Comparison of ENCODE assay signal across 27 cellular contexts in the genomic region with DNA sequence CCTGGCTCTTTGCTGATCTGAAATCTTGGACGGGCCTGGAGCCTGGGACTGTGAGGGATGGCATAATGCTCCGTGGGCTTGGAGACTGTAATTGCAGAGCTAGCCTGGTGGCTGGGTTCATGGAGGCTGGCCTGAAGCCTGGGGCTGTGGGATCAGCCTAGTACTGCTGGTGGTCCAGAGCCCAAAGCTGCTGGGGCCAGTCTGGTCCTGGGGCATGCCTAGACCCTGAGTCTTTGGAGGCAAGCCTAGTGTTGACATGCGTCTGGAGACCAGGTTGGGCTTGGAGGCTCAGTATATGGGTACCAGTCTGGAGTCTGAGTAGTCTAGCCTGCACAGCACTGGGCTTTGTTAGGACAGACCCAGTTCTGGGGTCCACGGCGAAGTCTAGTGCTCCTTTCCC.
"Had no signal": no experiment of that assay in that cellular context is flagged by ENCODE, and none has a peak within 500 bp of the region (broad histone marks: within the 10 kb centered on the region; RNA-seq: fewer than 3 reads in every experiment).

No MANE protein-coding gene starts in this region.

- H3K4me1 Mint-ChIP-seq: stimulated activated effector memory CD8-positive, alpha-beta T cell treated with anti-CD3 and anti-CD28 coated beads, Interleukin-12 subunit alpha, Interleukin-12 subunit beta, amount 100 ng/mL, for 72 hours; stimulated activated naive CD8-positive, alpha-beta T cell treated with anti-CD3 and anti-CD28 coated beads, Interleukin-15, amount 100 ng/mL, for 72 hours had no signal

- H3K4me3 ChIP-seq: stomach, suprapubic skin, testis, thoracic aorta, thyroid gland, tibial artery, tibial nerve, transverse colon, upper lobe of left lung, uterus, vagina had no signal

- H3K4me1 ChIP-seq: stomach, suprapubic skin, testis, thyroid gland, tibial artery, tibial nerve, transverse colon, upper lobe of left lung, uterus, vagina had no signal

- ATAC-seq: stimulated activated effector memory CD8-positive, alpha-beta T cell treated with anti-CD3 and anti-CD28 coated beads, Interleukin-12 subunit alpha, Interleukin-12 subunit beta, amount 100 ng/mL, for 72 hours; stimulated activated memory B cell treated with anti-CD40 and anti-IgM and Interleukin-4, amounts not matched to agents 10 μg/mL and 1 μg/mL and 100 μg/mL, for 72 hours; stimulated activated naive B cell treated with anti-CD40 and anti-IgM and Interleukin-4, amounts not matched to agents 10 μg/mL and 1 μg/mL and 100 μg/mL, for 72 hours; stimulated activated naive CD8-positive, alpha-beta T cell treated with anti-CD3 and anti-CD28 coated beads, Interleukin-15, amount 100 ng/mL, for 72 hours; stimulated activated naive CD8-positive, alpha-beta T cell treated with anti-CD3 and anti-CD28 coated beads, Interleukin-15, Interleukin-2, amounts not matched to agents 100 U/mL and 50 U/mL, for 24 hours had no signal

- H3K36me3 ChIP-seq: stomach, suprapubic skin, thoracic aorta, thyroid gland, tibial artery, tibial nerve, transverse colon, upper lobe of left lung, uterus, vagina had no signal

- H3K27ac ChIP-seq: stomach, suprapubic skin, testis, thoracic aorta, thyroid gland, tibial artery, tibial nerve, transverse colon, upper lobe of left lung, uterus, vagina had no signal

- H3K36me3 Mint-ChIP-seq: stimulated activated effector memory CD8-positive, alpha-beta T cell treated with anti-CD3 and anti-CD28 coated beads, Interleukin-12 subunit alpha, Interleukin-12 subunit beta, amount 100 ng/mL, for 72 hours; type B pancreatic cell had no signal

- H3K4me3 Mint-ChIP-seq: stimulated activated effector memory CD8-positive, alpha-beta T cell treated with anti-CD3 and anti-CD28 coated beads, Interleukin-12 subunit alpha, Interleukin-12 subunit beta, amount 100 ng/mL, for 72 hours; stimulated activated memory B cell treated with anti-CD40 and anti-IgM and Interleukin-4, amounts not matched to agents 10 μg/mL and 1 μg/mL and 100 μg/mL, for 72 hours; stimulated activated naive B cell treated with anti-CD40 and anti-IgM and Interleukin-4, amounts not matched to agents 10 μg/mL and 1 μg/mL and 100 μg/mL, for 72 hours; stimulated activated naive CD8-positive, alpha-beta T cell treated with anti-CD3 and anti-CD28 coated beads, Interleukin-15, amount 100 ng/mL, for 72 hours; stimulated activated naive CD8-positive, alpha-beta T cell treated with anti-CD3 and anti-CD28 coated beads, Interleukin-15, Interleukin-2, amounts not matched to agents 100 ng/mL and 50 ng/mL, for 24 hours; type B pancreatic cell had no signal

- DNase-seq: stimulated activated CD4-positive, alpha-beta T cell treated with anti-CD3 and anti-CD28 coated beads, Interleukin-2, amount 100 ng/mL, for 24 hours; stimulated activated CD4-positive, alpha-beta T cell treated with anti-CD3 and anti-CD28 coated beads, Interleukin-2, amount 100 ng/mL, for 48 hours; stimulated activated CD4-positive, alpha-beta T cell treated with anti-CD3 and anti-CD28 coated beads, Interleukin-4, amount 100 ng/mL, for 1 hour; stimulated activated CD4-positive, alpha-beta T cell treated with anti-CD3 and anti-CD28 coated beads, Interleukin-4, amount 100 ng/mL, for 24 hours; stimulated activated CD4-positive, alpha-beta T cell treated with anti-CD3 and anti-CD28 coated beads, Interleukin-4, amount 100 ng/mL, for 4 hours; stimulated activated naive B cell treated with anti-CD40 and anti-IgM and Interleukin-4, amounts not matched to agents 10 μg/mL and 1 μg/mL and 100 μg/mL, for 72 hours; stimulated activated naive CD4-positive, alpha-beta T cell; stimulated activated naive CD4-positive, alpha-beta T cell treated with Interleukin-2 at 50 U/mL for 16 hours; stimulated activated naive CD8-positive, alpha-beta T cell treated with anti-CD3 and anti-CD28 coated beads, Interleukin-15, amount 100 ng/mL, for 72 hours; stimulated activated naive CD8-positive, alpha-beta T cell treated with anti-CD3 and anti-CD28 coated beads, Interleukin-15, Interleukin-2, amounts not matched to agents 100 U/mL and 50 U/mL, for 24 hours; stomach; substantia nigra; testis; thyroid gland; tibial artery; transverse colon; trophoblast cell; upper lobe of left lung; uterus had no signal

- H3K27me3 Mint-ChIP-seq: stimulated activated memory B cell treated with anti-CD40 and anti-IgM and Interleukin-4, amounts not matched to agents 10 μg/mL and 1 μg/mL and 100 μg/mL, for 72 hours; stimulated activated naive B cell treated with anti-CD40 and anti-IgM and Interleukin-4, amounts not matched to agents 10 μg/mL and 1 μg/mL and 100 μg/mL, for 72 hours; stimulated activated naive CD8-positive, alpha-beta T cell treated with anti-CD3 and anti-CD28 coated beads, Interleukin-15, amount 100 ng/mL, for 72 hours; stimulated activated naive CD8-positive, alpha-beta T cell treated with anti-CD3 and anti-CD28 coated beads, Interleukin-15, Interleukin-2, amounts not matched to agents 100 ng/mL and 50 ng/mL, for 24 hours; type B pancreatic cell had no signal

- H3K9me3 ChIP-seq: suprapubic skin, testis, thoracic aorta, thyroid gland, transverse colon, uterus, vagina had no signal

- H3K27ac Mint-ChIP-seq: stimulated activated effector memory CD8-positive, alpha-beta T cell treated with anti-CD3 and anti-CD28 coated beads, Interleukin-12 subunit alpha, Interleukin-12 subunit beta, amount 100 ng/mL, for 72 hours; stimulated activated memory B cell treated with anti-CD40 and anti-IgM and Interleukin-4, amounts not matched to agents 10 μg/mL and 1 μg/mL and 100 μg/mL, for 72 hours; stimulated activated naive B cell treated with anti-CD40 and anti-IgM and Interleukin-4, amounts not matched to agents 10 μg/mL and 1 μg/mL and 100 μg/mL, for 72 hours; stimulated activated naive CD8-positive, alpha-beta T cell treated with anti-CD3 and anti-CD28 coated beads, Interleukin-15, amount 100 ng/mL, for 72 hours; stimulated activated naive CD8-positive, alpha-beta T cell treated with anti-CD3 and anti-CD28 coated beads, Interleukin-15, Interleukin-2, amounts not matched to agents 100 ng/mL and 50 ng/mL, for 24 hours; type B pancreatic cell had no signal

- H3K27me3 ChIP-seq: stomach, suprapubic skin, testis, thyroid gland, tibial artery, tibial nerve, transverse colon, upper lobe of left lung, uterus, vagina had no signal
